8 cellular contexts compared by ENCODE assay signal in genomic region chr6:89035252-89036106, GRCh38. TPM values are rescaled to one million over a fixed set of nuclear protein-coding genes. Genes with fewer than 3 reads are reported as not detected.
A peak's percentile ranks its signal among the peaks of the same experiment; 100 is the strongest.
DNase-seq lines count a peak whose midpoint lies in the region; ATAC-seq and TF ChIP-seq lines count a peak whose summit lies in the region.

No MANE protein-coding gene starts in this region.

- H3K36me3 ChIP-seq in suprapubic skin = no peaks in the 10 kb centered on the region

- H3K4me1 ChIP-seq in suprapubic skin = peaks cover 48% of the 10 kb centered on the region

- TF ChIP-seq EP300 in suprapubic skin (IDR thresholded peaks at IDR 0.05) = peak; percentile 81

- H3K4me3 ChIP-seq in astrocyte of the cerebellum (ENCODE audit: low read depth, low read length) = peak overlapping the region; percentile 9
- no peak overlapping the region for H3K4me3 ChIP-seq in suprapubic skin

- H3K27ac ChIP-seq in layer of hippocampus (ENCODE audit: low read depth, low read length) (peak overlapping the region; percentile 52), suprapubic skin (peak overlapping the region; percentile 87)

- in situ Hi-C loops in astrocyte of the cerebellum (cut with HindIII; ENCODE audit: low sequenced_read_pairs) = no loop called here

- peak in 1 of 2 donors; percentile 71 for TF ChIP-seq POLR2A in suprapubic skin (IDR thresholded peaks at IDR 0.05)

- peak; percentile 85 for DNase-seq in M059J (ENCODE audit: low read depth)
- DNase-seq in astrocyte of the cerebellum (ENCODE audit: low read depth) = peak; percentile 72
- peak; percentile 89 to 93 for DNase-seq in suprapubic skin (ENCODE audit: low spot score in 2 of 2)
- no peak for DNase-seq in SIG-M5 treated with dmso at 0.1 percent for 504 hours (lab: John Stamatoyannopoulos, UW; ENCODE audit: unreplicated experiment)

- no peak for TF ChIP-seq CTCF in astrocyte of the cerebellum (IDR thresholded peaks at IDR 0.05; ENCODE audit: low read depth, low read length, missing control alignments)
- no peak for TF ChIP-seq CTCF in suprapubic skin (IDR thresholded peaks at IDR 0.05)

- no peak for ATAC-seq in HG03520 (IDR thresholded peaks at IDR 0.05; ENCODE audit: unreplicated experiment)
- ATAC-seq in HG02642 (IDR thresholded peaks at IDR 0.05; ENCODE audit: poor library complexity, unreplicated experiment) = no peak
- no peak for ATAC-seq in GM18867 (IDR thresholded peaks at IDR 0.05; ENCODE audit: unreplicated experiment)

- H3K9me3 ChIP-seq in suprapubic skin = no peaks in the 10 kb centered on the region

- H3K27me3 ChIP-seq in layer of hippocampus (ENCODE audit: control insufficient read depth, insufficient read depth, low read length) (no peaks in the 10 kb centered on the region), suprapubic skin (no peaks in the 10 kb centered on the region)

- 28% methylated on average over 14 of the region's 14 CpGs for WGBS in suprapubic skin

RNA-seq across cellular contexts. Expression of gene PNRC1, which starts 45.1 kb away (rescaled TPM):
- total RNA-seq in M059J (2014; rRNA removed; shearing (Covaris generic)) = 20.3 and 31.1 TPM in 2 replicates
- 100 to 1,000 TPM; 238 to 292 (median 271) TPM for total RNA-seq in suprapubic skin
